20 cellular contexts compared by ENCODE assay signal in genomic region chr21:32534113-32534512, GRCh38.
"Had no signal": no experiment of that assay in that cellular context is flagged by ENCODE, and none has a peak within 500 bp of the region (broad histone marks: within the 10 kb centered on the region; RNA-seq: fewer than 3 reads in every experiment).

No MANE protein-coding gene starts in this region.

- H3K9me3 ChIP-seq: colonic mucosa, esophagus squamous epithelium, gastrocnemius medialis, heart right ventricle, left lung, lower lobe of right lung, mucosa of descending colon had no signal

- H3K4me1 ChIP-seq: colonic mucosa, gastrocnemius medialis, left lung, lower lobe of right lung had no signal

- DNase-seq: colonic mucosa; cortex of kidney; effector CD8-positive, alpha-beta T cell; effector memory CD8-positive, alpha-beta T cell; endodermal cell; erythroblast; esophagus squamous epithelium; foreskin fibroblast; foreskin melanocyte; gastrocnemius medialis; glutamatergic neuron; heart right ventricle; hippocampal formation; left cardiac atrium; left lung; left ventricle myocardium superior; lower lobe of right lung; mesenchymal stem cell; mucosa of descending colon had no signal

- H3K36me3 ChIP-seq: colonic mucosa, esophagus squamous epithelium, gastrocnemius medialis, heart right ventricle, left lung, lower lobe of right lung had no signal

- H3K27ac ChIP-seq: colonic mucosa, epithelial cell of prostate, esophagus squamous epithelium, gastrocnemius medialis, heart right ventricle, left lung, lower lobe of right lung had no signal

- H3K27me3 ChIP-seq: colonic mucosa, esophagus squamous epithelium, gastrocnemius medialis, heart right ventricle, left lung had no signal

- H3K4me3 ChIP-seq: colonic mucosa, esophagus squamous epithelium, gastrocnemius medialis, heart right ventricle, left lung, lower lobe of right lung, mucosa of descending colon had no signal
